Comparison of ENCODE assay signal across 40 cellular contexts in genomic region chr4:58981828-58982227, GRCh38.
"Had no signal": no experiment of that assay in that cellular context is flagged by ENCODE, and none has a peak within 500 bp of the region (broad histone marks: within the 10 kb centered on the region; RNA-seq: fewer than 3 reads in every experiment).

No MANE protein-coding gene starts in this region.

- H3K36me3 Mint-ChIP-seq: activated naive CD4-positive, alpha-beta T cell treated with anti-CD3 and anti-CD28 coated beads, Interleukin-2, amount 10 ng/mL, durations not matched to agents 7 days and 5 days; activated naive CD4-positive, alpha-beta T cell treated with anti-CD3 and anti-CD28 coated beads, Interleukin-2, amount 50 U/mL, for 24 hours; activated naive CD4-positive, alpha-beta T cell treated with anti-CD3 and anti-CD28 coated beads, Interleukin-2, amount 50 U/mL, for 72 hours; activated naive CD8-positive, alpha-beta T cell; activated naive CD8-positive, alpha-beta T cell treated with anti-CD3 and anti-CD28 coated beads for 36 hours; activated naive CD8-positive, alpha-beta T cell treated with anti-CD3 and anti-CD28 coated beads, Interleukin-2, amount 10 ng/mL, durations not matched to agents 7 days and 5 days; brain had no signal

- H3K4me3 ChIP-seq: adrenal gland, ascending aorta, body of pancreas, breast epithelium, cardiac muscle cell had no signal

- H3K27me3 Mint-ChIP-seq: activated naive CD4-positive, alpha-beta T cell treated with anti-CD3 and anti-CD28 coated beads, Interleukin-2, amount 10 ng/mL, durations not matched to agents 7 days and 5 days; activated naive CD4-positive, alpha-beta T cell treated with anti-CD3 and anti-CD28 coated beads, Interleukin-2, amount 50 U/mL, for 24 hours; activated naive CD8-positive, alpha-beta T cell; activated naive CD8-positive, alpha-beta T cell treated with anti-CD3 and anti-CD28 coated beads for 36 hours; activated naive CD8-positive, alpha-beta T cell treated with anti-CD3 and anti-CD28 coated beads, Interleukin-2, amount 10 ng/mL, durations not matched to agents 7 days and 5 days; activated naive CD8-positive, alpha-beta T cell treated with anti-CD3 and anti-CD28 coated beads, Interleukin-2, amount 50 U/mL, for 24 hours; activated T-cell treated with anti-CD3 and anti-CD28 coated beads, Interleukin-2, amount 50 U/mL, for 24 hours; activated T-helper 17 cell treated with anti-CD3 and anti-CD28 coated beads, Interleukin-2, amount 50 U/mL, for 72 hours; brain; central memory CD8-positive, alpha-beta T cell had no signal

- H3K27ac Mint-ChIP-seq: activated naive CD4-positive, alpha-beta T cell treated with anti-CD3 and anti-CD28 coated beads for 36 hours; activated naive CD4-positive, alpha-beta T cell treated with anti-CD3 and anti-CD28 coated beads, Interleukin-2, amount 10 ng/mL, durations not matched to agents 7 days and 5 days; activated naive CD4-positive, alpha-beta T cell treated with anti-CD3 and anti-CD28 coated beads, Interleukin-2, amount 50 U/mL, for 24 hours; activated naive CD4-positive, alpha-beta T cell treated with anti-CD3 and anti-CD28 coated beads, Interleukin-2, amount 50 U/mL, for 72 hours; activated naive CD8-positive, alpha-beta T cell; activated naive CD8-positive, alpha-beta T cell treated with anti-CD3 and anti-CD28 coated beads for 36 hours; activated naive CD8-positive, alpha-beta T cell treated with anti-CD3 and anti-CD28 coated beads, Interleukin-2, amount 10 ng/mL, durations not matched to agents 7 days and 5 days; activated naive CD8-positive, alpha-beta T cell treated with anti-CD3 and anti-CD28 coated beads, Interleukin-2, amount 50 U/mL, for 24 hours; activated T-cell treated with anti-CD3 and anti-CD28 coated beads, Interleukin-2, amount 50 U/mL, for 24 hours; activated T-cell treated with anti-CD3 and anti-CD28 coated beads, Interleukin-2, amount 50 U/mL, for 72 hours; activated T-helper 1 cell treated with anti-CD3 and anti-CD28 coated beads, Interleukin-12 subunit alpha, Interleukin-12 subunit beta, Interleukin-2, Interleukin-4 antibody, amounts not matched to agents 30 ng/mL and 10 ng/mL and 1 ng/mL, durations not matched to agents 14 hours and 24 hours and 36 hours; activated T-helper 17 cell treated with anti-CD3 and anti-CD28 coated beads, Interleukin-2, amount 50 U/mL, for 72 hours; activated T-helper 2 cell treated with anti-CD3 and anti-CD28 coated beads, Interferon-gamma antibody, Interleukin-2, Interleukin-4, amounts not matched to agents 10 μg/mL and 5 μg/mL and 100 μg/mL, durations not matched to agents 14 hours and 24 hours and 36 hours; brain had no signal

- FAIRE-seq: astrocyte, bronchial epithelial cell had no signal

- H3K4me3 Mint-ChIP-seq: activated naive CD4-positive, alpha-beta T cell treated with anti-CD3 and anti-CD28 coated beads for 36 hours; activated naive CD4-positive, alpha-beta T cell treated with anti-CD3 and anti-CD28 coated beads, Interleukin-2, amount 10 ng/mL, durations not matched to agents 7 days and 5 days; activated naive CD4-positive, alpha-beta T cell treated with anti-CD3 and anti-CD28 coated beads, Interleukin-2, amount 50 U/mL, for 24 hours; activated naive CD8-positive, alpha-beta T cell; activated naive CD8-positive, alpha-beta T cell treated with anti-CD3 and anti-CD28 coated beads for 36 hours; activated naive CD8-positive, alpha-beta T cell treated with anti-CD3 and anti-CD28 coated beads, Interleukin-2, amount 10 ng/mL, durations not matched to agents 7 days and 5 days; activated naive CD8-positive, alpha-beta T cell treated with anti-CD3 and anti-CD28 coated beads, Interleukin-2, amount 50 U/mL, for 24 hours; activated T-cell treated with anti-CD3 and anti-CD28 coated beads, Interleukin-2, amount 50 U/mL, for 24 hours; activated T-cell treated with anti-CD3 and anti-CD28 coated beads, Interleukin-2, amount 50 U/mL, for 4 hours; activated T-cell treated with anti-CD3 and anti-CD28 coated beads, Interleukin-2, amount 50 U/mL, for 72 hours; activated T-helper 1 cell treated with anti-CD3 and anti-CD28 coated beads, Interleukin-12 subunit alpha, Interleukin-12 subunit beta, Interleukin-2, Interleukin-4 antibody, amounts not matched to agents 30 ng/mL and 10 ng/mL and 1 ng/mL, durations not matched to agents 14 hours and 24 hours and 36 hours; activated T-helper 17 cell treated with anti-CD3 and anti-CD28 coated beads, Interleukin-2, amount 50 U/mL, for 72 hours; brain; central memory CD8-positive, alpha-beta T cell had no signal

- H3K36me3 ChIP-seq: adrenal gland, ascending aorta, brain microvascular endothelial cell, breast epithelium, cardiac muscle cell had no signal

- H3K4me1 ChIP-seq: adrenal gland, ascending aorta, body of pancreas, breast epithelium had no signal

- DNase-seq: activated effector memory CD4-positive, alpha-beta T cell treated with anti-CD3 and anti-CD28 coated beads, Interleukin-2, amount 50 U/mL, for 16 hours; activated effector memory CD4-positive, alpha-beta T cell treated with Interleukin-2 at 50 U/mL for 16 hours; activated gamma-delta T cell; activated gamma-delta T cell treated with Interleukin-2 at 50 U/mL for 16 hours; activated naive CD4-positive, alpha-beta T cell; activated naive CD4-positive, alpha-beta T cell treated with anti-CD3 and anti-CD28 coated beads for 36 hours; activated naive CD4-positive, alpha-beta T cell treated with anti-CD3 and anti-CD28 coated beads, Interleukin-2, amount 10 ng/mL, durations not matched to agents 7 days and 5 days; activated naive CD4-positive, alpha-beta T cell treated with anti-CD3 and anti-CD28 coated beads, Interleukin-2, amount 50 U/mL, for 16 hours; activated naive CD4-positive, alpha-beta T cell treated with Interleukin-2 at 50 U/mL for 16 hours; activated naive CD8-positive, alpha-beta T cell treated with anti-CD3 and anti-CD28 coated beads for 36 hours; activated naive CD8-positive, alpha-beta T cell treated with anti-CD3 and anti-CD28 coated beads, Interleukin-2, amount 10 ng/mL, durations not matched to agents 7 days and 5 days; activated naive CD8-positive, alpha-beta T cell treated with anti-CD3 and anti-CD28 coated beads, Interleukin-2, amount 50 U/mL, for 24 hours; activated T-cell treated with anti-CD3 and anti-CD28 coated beads, Interleukin-2, amount 50 U/mL, for 1 hour; activated T-cell treated with anti-CD3 and anti-CD28 coated beads, Interleukin-2, amount 50 U/mL, for 24 hours; activated T-cell treated with anti-CD3 and anti-CD28 coated beads, Interleukin-2, amount 50 U/mL, for 4 hours; activated T-cell treated with anti-CD3 and anti-CD28 coated beads, Interleukin-2, amount 50 U/mL, for 48 hours; activated T-cell treated with anti-CD3 and anti-CD28 coated beads, Interleukin-2, amount 50 U/mL, for 72 hours; adrenal gland; amniotic stem cell; amygdala; anterior cingulate cortex; aorta; body of pancreas; brain microvascular endothelial cell; caudate nucleus; central memory CD4-positive, alpha-beta T cell; cerebellar nuclear complex had no signal

- H3K27me3 ChIP-seq: adrenal gland, ascending aorta, body of pancreas, brain microvascular endothelial cell, breast epithelium, cardiac muscle cell had no signal

- H3K27ac ChIP-seq: adrenal gland, ascending aorta, body of pancreas, brain microvascular endothelial cell, breast epithelium, cardiac muscle cell had no signal

- ATAC-seq: activated naive CD4-positive, alpha-beta T cell treated with anti-CD3 and anti-CD28 coated beads, Interleukin-2, amount 50 U/mL, for 72 hours; activated naive CD8-positive, alpha-beta T cell treated with anti-CD3 and anti-CD28 coated beads, Interleukin-2, amount 50 U/mL, for 24 hours; activated T-cell treated with anti-CD3 and anti-CD28 coated beads, Interleukin-2, amount 50 U/mL, for 4 hours; activated T-cell treated with anti-CD3 and anti-CD28 coated beads, Interleukin-2, amount 50 U/mL, for 72 hours; activated T-helper 17 cell treated with anti-CD3 and anti-CD28 coated beads, Interleukin-2, amount 50 U/mL, for 72 hours; body of pancreas had no signal

- H3K4me1 Mint-ChIP-seq: activated naive CD4-positive, alpha-beta T cell treated with anti-CD3 and anti-CD28 coated beads, Interleukin-2, amount 10 ng/mL, durations not matched to agents 7 days and 5 days; activated naive CD4-positive, alpha-beta T cell treated with anti-CD3 and anti-CD28 coated beads, Interleukin-2, amount 50 U/mL, for 24 hours; activated naive CD8-positive, alpha-beta T cell treated with anti-CD3 and anti-CD28 coated beads for 36 hours; activated naive CD8-positive, alpha-beta T cell treated with anti-CD3 and anti-CD28 coated beads, Interleukin-2, amount 10 ng/mL, durations not matched to agents 7 days and 5 days; activated naive CD8-positive, alpha-beta T cell treated with anti-CD3 and anti-CD28 coated beads, Interleukin-2, amount 50 U/mL, for 24 hours; activated T-helper 17 cell treated with anti-CD3 and anti-CD28 coated beads, Interleukin-2, amount 50 U/mL, for 72 hours; brain; central memory CD8-positive, alpha-beta T cell had no signal

- H3K9me3 ChIP-seq: adrenal gland, ascending aorta, body of pancreas, breast epithelium had no signal

- H3K9me3 Mint-ChIP-seq: activated naive CD4-positive, alpha-beta T cell treated with anti-CD3 and anti-CD28 coated beads, Interleukin-2, amount 50 U/mL, for 24 hours; activated naive CD8-positive, alpha-beta T cell treated with anti-CD3 and anti-CD28 coated beads, Interleukin-2, amount 10 ng/mL, durations not matched to agents 7 days and 5 days; activated T-cell treated with anti-CD3 and anti-CD28 coated beads, Interleukin-2, amount 50 U/mL, for 4 hours had no signal
